In the genomic region with DNA sequence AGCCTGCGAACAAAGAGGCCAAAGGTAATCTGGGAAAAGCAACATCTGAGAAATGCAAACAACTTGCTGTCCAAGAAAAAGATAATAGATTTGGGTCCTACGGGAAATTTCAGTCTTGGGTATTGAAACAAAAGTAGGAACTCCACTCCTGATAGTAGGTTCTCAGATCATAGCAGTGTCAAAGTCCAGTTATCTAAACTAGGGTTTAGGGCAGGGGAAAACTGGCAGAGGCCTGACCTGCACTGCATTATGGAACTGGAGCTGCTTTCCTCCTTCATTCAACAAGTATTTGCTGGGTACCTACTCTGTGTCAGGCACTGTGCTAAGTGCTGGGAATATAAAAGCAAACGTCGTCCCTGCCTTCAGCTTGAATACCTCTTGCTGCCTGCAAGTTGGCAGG, we compare ENCODE assay signal across 30 cellular contexts.
"Had no signal": no experiment of that assay in that cellular context is flagged by ENCODE, and none has a peak within 500 bp of the region (broad histone marks: within the 10 kb centered on the region; RNA-seq: fewer than 3 reads in every experiment).

No MANE protein-coding gene starts in this region.

- H3K4me3 ChIP-seq: adrenal gland, cardiac muscle cell had no signal

- H3K27me3 ChIP-seq: adrenal gland, cardiac muscle cell had no signal

- H3K27ac ChIP-seq: adrenal gland, cardiac muscle cell, VCaP had no signal

- H3K4me1 ChIP-seq: adrenal gland had no signal

- DNase-seq: activated B cell treated with CpG ODN at 0.5 μM for 24 hours; activated CD4-positive, alpha-beta memory T cell treated with anti-CD3 and anti-CD28 coated beads for 36 hours; activated CD4-positive, alpha-beta T cell treated with anti-CD3 and anti-CD28 coated beads for 4 hours; activated CD4-positive, alpha-beta T cell treated with anti-CD3 and anti-CD28 coated beads, Interleukin-2, amount 10 ng/mL, durations not matched to agents 24 days and 14 days; activated CD4-positive, alpha-beta T cell treated with anti-CD3 and anti-CD28 coated beads, Interleukin-2, amount 50 U/mL, for 1 hour; activated CD4-positive, alpha-beta T cell treated with anti-CD3 and anti-CD28 coated beads, Interleukin-2, amount 50 U/mL, for 4 hours; activated CD4-positive, CD25-positive, alpha-beta regulatory T cell treated with anti-CD3 and anti-CD28 coated beads, Interleukin-2, amount 50 U/mL, for 72 hours; activated CD8-positive, alpha-beta memory T cell treated with anti-CD3 and anti-CD28 coated beads, Interleukin-2, amount 50 U/mL, for 4 hours; activated CD8-positive, alpha-beta T cell treated with anti-CD3 and anti-CD28 coated beads for 36 hours; activated effector memory CD4-positive, alpha-beta T cell treated with anti-CD3 and anti-CD28 coated beads, Interleukin-2, amount 50 U/mL, for 16 hours; activated gamma-delta T cell treated with Interleukin-2 at 50 U/mL for 16 hours; activated naive CD4-positive, alpha-beta T cell; activated naive CD4-positive, alpha-beta T cell treated with anti-CD3 and anti-CD28 coated beads for 36 hours; activated naive CD4-positive, alpha-beta T cell treated with anti-CD3 and anti-CD28 coated beads, Interleukin-2, amount 50 U/mL, for 16 hours; activated naive CD8-positive, alpha-beta T cell treated with anti-CD3 and anti-CD28 coated beads for 36 hours; activated T-cell treated with anti-CD3 and anti-CD28 coated beads for 4 hours; activated T-cell treated with anti-CD3 and anti-CD28 coated beads, Interleukin-2, amount 50 U/mL, for 1 hour; activated T-cell treated with anti-CD3 and anti-CD28 coated beads, Interleukin-2, amount 50 U/mL, for 4 hours; activated T-cell treated with anti-CD3 and anti-CD28 coated beads, Interleukin-2, amount 50 U/mL, for 72 hours; adrenal gland; amniotic stem cell; aorta; central memory CD4-positive, alpha-beta T cell; T-helper 1 cell; T-helper 2 cell; T-helper 9 cell had no signal

- ATAC-seq: activated CD8-positive, alpha-beta T cell treated with anti-CD3 and anti-CD28 coated beads for 36 hours; activated naive CD4-positive, alpha-beta T cell treated with anti-CD3 and anti-CD28 coated beads, Interleukin-2, amount 50 U/mL, for 72 hours; activated T-cell treated with anti-CD3 and anti-CD28 coated beads, Interleukin-2, amount 50 U/mL, for 4 hours; activated T-cell treated with anti-CD3 and anti-CD28 coated beads, Interleukin-2, amount 50 U/mL, for 72 hours; activated T-helper 17 cell treated with anti-CD3 and anti-CD28 coated beads, Interleukin-2, amount 50 U/mL, for 72 hours had no signal

- H3K9me3 ChIP-seq: adrenal gland had no signal

- H3K36me3 ChIP-seq: adrenal gland, cardiac muscle cell had no signal
